Comparison of ENCODE assay signal across 22 cellular contexts in the genomic region with DNA sequence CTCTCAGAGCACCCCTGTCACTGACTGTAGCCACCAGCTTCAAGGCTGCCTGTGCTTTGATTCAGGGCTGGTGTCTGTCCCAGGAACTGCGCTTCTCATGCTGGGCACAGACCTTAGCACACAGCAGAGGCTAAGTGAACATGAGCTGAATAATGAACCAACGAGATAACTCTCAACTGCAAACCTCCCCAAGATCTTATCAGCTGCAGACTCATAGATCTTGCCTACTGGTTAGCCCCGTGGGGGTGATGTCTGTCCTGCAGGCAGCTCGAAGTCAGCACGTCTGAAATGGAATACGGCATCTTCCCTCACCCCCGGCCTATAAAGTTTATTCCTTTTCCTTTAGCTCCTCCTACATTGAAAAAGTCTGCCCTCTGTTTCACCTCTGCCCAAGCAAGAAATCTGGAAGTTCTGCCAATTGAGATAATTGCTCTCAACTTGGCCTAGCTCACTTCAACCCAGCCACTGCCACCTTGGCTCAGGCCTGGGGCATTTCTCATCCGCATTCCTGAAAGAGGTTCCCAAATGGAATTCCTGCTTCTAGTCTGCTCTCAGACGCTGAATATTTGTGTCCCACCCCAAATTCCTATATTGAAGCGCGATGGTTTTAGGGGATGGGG.
DNase-seq lines count a peak whose midpoint lies in the region; ATAC-seq and TF ChIP-seq lines count a peak whose summit lies in the region.
"Had no signal": no experiment of that assay in that cellular context is flagged by ENCODE, and none has a peak within 500 bp of the region (broad histone marks: within the 10 kb centered on the region; RNA-seq: fewer than 3 reads in every experiment).

No MANE protein-coding gene starts in this region.

- H3K27ac ChIP-seq in endodermal cell (ENCODE audit: low read depth, low read length) (no peak overlapping the region), left lung (no peak overlapping the region), thyroid gland (peak overlapping the region in 2 of 3 donors; percentile 30 to 72)
- H3K27ac ChIP-seq: ascending aorta, parathyroid adenoma, VCaP had no signal

- H3K9me3 ChIP-seq in endodermal cell (ENCODE audit: control insufficient read depth, low read length) (no peaks in the 10 kb centered on the region), left lung (no peaks in the 10 kb centered on the region), thyroid gland (no peaks in the 10 kb centered on the region)
- H3K9me3 ChIP-seq: ascending aorta had no signal

- peaks cover 13% of the 10 kb centered on the region for H3K4me1 ChIP-seq in endodermal cell (ENCODE audit: control insufficient read depth, insufficient read depth, low read length)
- H3K4me1 ChIP-seq in left lung = peaks cover 9 to 11% of the 10 kb centered on the region in 2 donors
- H3K4me1 ChIP-seq in thyroid gland = peaks cover 36 to 38% of the 10 kb centered on the region in 2 donors
- H3K4me1 ChIP-seq: ascending aorta had no signal

- no peaks in the 10 kb centered on the region for H3K27me3 Mint-ChIP-seq in activated CD8-positive, alpha-beta T cell treated with anti-CD3 and anti-CD28 coated beads, Interleukin-2, amount 10 ng/mL, durations not matched to agents 7 days and 5 days (ENCODE audit: low read depth)
- H3K27me3 Mint-ChIP-seq in activated CD8-positive, alpha-beta T cell treated with anti-CD3 and anti-CD28 coated beads for 36 hours = no peaks in the 10 kb centered on the region
- H3K27me3 Mint-ChIP-seq in endodermal cell (ENCODE audit: insufficient read depth) = no peaks in the 10 kb centered on the region
- H3K27me3 Mint-ChIP-seq: activated CD4-positive, alpha-beta memory T cell treated with anti-CD3 and anti-CD28 coated beads for 36 hours had no signal

- 89 to 91% methylated on average over 7 to 11 of the region's 11 CpGs for WGBS in endodermal cell (ENCODE audit: insufficient coverage in 1 of 2, insufficient read length in 1 of 2), 2 experiments
- WGBS in thyroid gland, 2 donors = 67 to 71% methylated on average over 11 of the region's 11 CpGs

- peak overlapping the region; percentile 35 for H3K27ac Mint-ChIP-seq in activated CD8-positive, alpha-beta T cell treated with anti-CD3 and anti-CD28 coated beads, Interleukin-2, amount 10 ng/mL, durations not matched to agents 7 days and 5 days
- no peak overlapping the region for H3K27ac Mint-ChIP-seq in activated CD8-positive, alpha-beta T cell treated with anti-CD3 and anti-CD28 coated beads for 36 hours
- H3K27ac Mint-ChIP-seq in endodermal cell = peak overlapping the region; percentile 65
- H3K27ac Mint-ChIP-seq: activated CD4-positive, alpha-beta memory T cell treated with anti-CD3 and anti-CD28 coated beads for 36 hours; stimulated activated effector memory CD8-positive, alpha-beta T cell treated with anti-CD3 and anti-CD28 coated beads, Interleukin-12 subunit alpha, Interleukin-12 subunit beta, amount 100 ng/mL, for 72 hours had no signal

- POLR2A ChIA-PET in activated CD8-positive, alpha-beta T cell treated with anti-CD3 and anti-CD28 coated beads, Interleukin-2, amount 10 ng/mL, durations not matched to agents 7 days and 5 days (lab: Charles Lee) = no interaction called here
- POLR2A ChIA-PET in activated CD8-positive, alpha-beta T cell treated with anti-CD3 and anti-CD28 coated beads for 36 hours (lab: Charles Lee) = no interaction called here

- no peak for ATAC-seq in activated CD8-positive, alpha-beta T cell treated with anti-CD3 and anti-CD28 coated beads, Interleukin-2, amount 10 ng/mL, durations not matched to agents 7 days and 5 days
- no peak for ATAC-seq in activated CD8-positive, alpha-beta T cell treated with anti-CD3 and anti-CD28 coated beads for 36 hours
- ATAC-seq in left lung = peak; percentile 39
- ATAC-seq: K562; left colon; Panc1; stimulated activated effector memory CD8-positive, alpha-beta T cell treated with anti-CD3 and anti-CD28 coated beads, Interleukin-12 subunit alpha, Interleukin-12 subunit beta, amount 100 ng/mL, for 72 hours had no signal

- H3K9ac ChIP-seq in endodermal cell (ENCODE audit: extremely low read depth, low read length, poor library complexity, severe bottlenecking) = no peak overlapping the region
- H3K9ac ChIP-seq: parathyroid adenoma had no signal

- no peak for TF ChIP-seq CTCF in activated CD8-positive, alpha-beta T cell treated with anti-CD3 and anti-CD28 coated beads for 36 hours (IDR thresholded peaks at IDR 0.05)
- TF ChIP-seq CTCF in endodermal cell (conservative IDR thresholded peaks at IDR 0.05) (no peak), left lung (IDR thresholded peaks at IDR 0.05) (no peak), thyroid gland (IDR thresholded peaks at IDR 0.05) (no peak), GM13977 (IDR thresholded peaks at IDR 0.05; ENCODE audit: extremely low read depth, insufficient read depth, missing control alignments) (no peak)

- CTCF ChIA-PET in activated CD8-positive, alpha-beta T cell treated with anti-CD3 and anti-CD28 coated beads, Interleukin-2, amount 10 ng/mL, durations not matched to agents 7 days and 5 days (lab: Charles Lee) = interaction anchor here (1.4 kb wide), 1 partner anchor 115 kb away, joined by 3 read pairs; no protein-coding TSS in a partner anchor
- CTCF ChIA-PET in activated CD8-positive, alpha-beta T cell treated with anti-CD3 and anti-CD28 coated beads for 36 hours (lab: Charles Lee) = no interaction called here

- H3K9me3 Mint-ChIP-seq in activated CD8-positive, alpha-beta T cell treated with anti-CD3 and anti-CD28 coated beads, Interleukin-2, amount 10 ng/mL, durations not matched to agents 7 days and 5 days (ENCODE audit: insufficient read depth) = no peaks in the 10 kb centered on the region
- no peaks in the 10 kb centered on the region for H3K9me3 Mint-ChIP-seq in activated CD8-positive, alpha-beta T cell treated with anti-CD3 and anti-CD28 coated beads for 36 hours
- H3K9me3 Mint-ChIP-seq in endodermal cell = no peaks in the 10 kb centered on the region
- H3K9me3 Mint-ChIP-seq: activated CD4-positive, alpha-beta memory T cell treated with anti-CD3 and anti-CD28 coated beads for 36 hours; stimulated activated effector memory CD8-positive, alpha-beta T cell treated with anti-CD3 and anti-CD28 coated beads, Interleukin-12 subunit alpha, Interleukin-12 subunit beta, amount 100 ng/mL, for 72 hours had no signal

- no peak for DNase-seq in activated CD8-positive, alpha-beta T cell treated with anti-CD3 and anti-CD28 coated beads, Interleukin-2, amount 10 ng/mL, durations not matched to agents 7 days and 5 days
- DNase-seq in activated CD8-positive, alpha-beta T cell treated with anti-CD3 and anti-CD28 coated beads for 36 hours = no peak
- DNase-seq in endodermal cell (no peak), left lung (no peak), thyroid gland (peak; percentile 41 to 55), KBM-7 (no peak), NK-92 (lab: John Stamatoyannopoulos, UW; ENCODE audit: unreplicated experiment) (no peak), GM13977 (ENCODE audit: low spot score) (no peak)
- DNase-seq: 8988T; activated CD4-positive, alpha-beta memory T cell treated with anti-CD3 and anti-CD28 coated beads for 36 hours; left colon; NCI-H1092 treated with DMSO at 0.1 percent for 48 hours; NCI-H2107; NCI-H748 treated with DMSO at 0.1 percent for 48 hours; small intestine; SW 1271 had no signal

- intact Hi-C loops in activated CD8-positive, alpha-beta T cell treated with anti-CD3 and anti-CD28 coated beads for 36 hours (cut with micrococcal nuclease) = no loop called here
- intact Hi-C loops in left lung (cut with DNase I) = no loop called here
- intact Hi-C loops in thyroid gland (cut with DNase I) = no loop called here

- in situ Hi-C loops in KBM-7 (cut with MboI; ENCODE audit: low pct_unique_long_range_greater_than_20kb, low sequenced_read_pairs) = no loop called here
- in situ Hi-C loops in GM13977 (cut with MboI; ENCODE audit: low pct_unique_long_range_greater_than_20kb, low sequenced_read_pairs, unreplicated experiment) = no loop called here

- H3K4me3 Mint-ChIP-seq in activated CD8-positive, alpha-beta T cell treated with anti-CD3 and anti-CD28 coated beads, Interleukin-2, amount 10 ng/mL, durations not matched to agents 7 days and 5 days = no peak overlapping the region
- no peak overlapping the region for H3K4me3 Mint-ChIP-seq in activated CD8-positive, alpha-beta T cell treated with anti-CD3 and anti-CD28 coated beads for 36 hours
- H3K4me3 Mint-ChIP-seq in endodermal cell = no peak overlapping the region
- H3K4me3 Mint-ChIP-seq: activated CD4-positive, alpha-beta memory T cell treated with anti-CD3 and anti-CD28 coated beads for 36 hours; stimulated activated effector memory CD8-positive, alpha-beta T cell treated with anti-CD3 and anti-CD28 coated beads, Interleukin-12 subunit alpha, Interleukin-12 subunit beta, amount 100 ng/mL, for 72 hours had no signal

- no peak overlapping the region for H3K4me3 ChIP-seq in endodermal cell (ENCODE audit: low read length)
- no peak overlapping the region for H3K4me3 ChIP-seq in left lung
- H3K4me3 ChIP-seq in thyroid gland (replicated peaks in 1 of 3) = no peak overlapping the region
- H3K4me3 ChIP-seq: ascending aorta, K562 had no signal

- H3K27me3 ChIP-seq in endodermal cell (ENCODE audit: control insufficient read depth, insufficient read depth, low read length, poor library complexity, severe bottlenecking) (no peaks in the 10 kb centered on the region), left lung (no peaks in the 10 kb centered on the region), thyroid gland (no peaks in the 10 kb centered on the region)
- H3K27me3 ChIP-seq: ascending aorta had no signal

- H3K36me3 ChIP-seq in endodermal cell (ENCODE audit: control insufficient read depth, insufficient read depth, low read length) = no peaks in the 10 kb centered on the region
- peaks cover 0 to 12% of the 10 kb centered on the region in 2 donors for H3K36me3 ChIP-seq in left lung
- H3K36me3 ChIP-seq in thyroid gland = no peaks in the 10 kb centered on the region
- H3K36me3 ChIP-seq: ascending aorta had no signal

- H3K36me3 Mint-ChIP-seq in activated CD8-positive, alpha-beta T cell treated with anti-CD3 and anti-CD28 coated beads, Interleukin-2, amount 10 ng/mL, durations not matched to agents 7 days and 5 days (ENCODE audit: low read depth) = no peaks in the 10 kb centered on the region
- H3K36me3 Mint-ChIP-seq in activated CD8-positive, alpha-beta T cell treated with anti-CD3 and anti-CD28 coated beads for 36 hours (ENCODE audit: low read depth) = peaks cover 10% of the 10 kb centered on the region
- H3K36me3 Mint-ChIP-seq in endodermal cell (ENCODE audit: low read depth) = peaks cover 17% of the 10 kb centered on the region

- no peak for TF ChIP-seq POLR2A in thyroid gland (IDR thresholded peaks at IDR 0.05)

- no peaks in the 10 kb centered on the region for H3K4me1 Mint-ChIP-seq in activated CD8-positive, alpha-beta T cell treated with anti-CD3 and anti-CD28 coated beads, Interleukin-2, amount 10 ng/mL, durations not matched to agents 7 days and 5 days (ENCODE audit: low read depth)
- no peaks in the 10 kb centered on the region for H3K4me1 Mint-ChIP-seq in activated CD8-positive, alpha-beta T cell treated with anti-CD3 and anti-CD28 coated beads for 36 hours (ENCODE audit: low read depth)
- H3K4me1 Mint-ChIP-seq in endodermal cell = peaks cover 13% of the 10 kb centered on the region
- H3K4me1 Mint-ChIP-seq: stimulated activated effector memory CD8-positive, alpha-beta T cell treated with anti-CD3 and anti-CD28 coated beads, Interleukin-12 subunit alpha, Interleukin-12 subunit beta, amount 100 ng/mL, for 72 hours had no signal

Comparison
In these comparisons a context has a peak if more than half of its experiments do, and no peak if none do; other contexts are left out.
1. DNase-seq: peak in thyroid gland (2 of 2); none in activated CD8-positive, alpha-beta T cell treated with anti-CD3 and anti-CD28 coated beads, Interleukin-2, amount 10 ng/mL, durations not matched to agents 7 days and 5 days (single experiment), activated CD8-positive, alpha-beta T cell treated with anti-CD3 and anti-CD28 coated beads for 36 hours (single experiment), endodermal cell (single experiment), left lung (0 of 2), KBM-7 (single experiment), NK-92 (single experiment) and GM13977 (single experiment).
2. H3K27ac ChIP-seq: peak in thyroid gland (2 of 3); none in endodermal cell (single experiment) and left lung (0 of 2).